ENCODE assay signal across 16 cellular contexts in the genomic region with DNA sequence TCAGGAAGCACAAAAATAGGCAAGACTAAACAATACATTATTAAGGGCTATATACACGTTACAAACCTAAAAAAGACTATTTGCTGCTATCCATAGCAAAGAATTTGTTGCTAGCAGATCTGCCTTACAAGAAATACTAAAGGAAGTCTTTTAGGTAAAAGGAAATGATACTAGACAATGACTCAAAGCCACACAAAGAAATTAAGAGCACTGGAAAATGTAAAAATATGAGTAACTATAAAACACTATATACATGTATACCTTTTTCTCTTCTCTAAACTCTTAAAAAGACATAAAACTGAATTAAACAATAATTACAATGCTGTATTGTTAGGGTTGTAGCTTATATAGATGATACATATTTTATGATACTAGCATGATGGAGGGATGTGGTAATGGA.
"Had no signal": no experiment of that assay in that cellular context is flagged by ENCODE, and none has a peak within 500 bp of the region (broad histone marks: within the 10 kb centered on the region; RNA-seq: fewer than 3 reads in every experiment).

No MANE protein-coding gene starts in this region.

- H3K27ac ChIP-seq: lower lobe of right lung, right atrium auricular region, SJSA1, testis, upper lobe of left lung had no signal

- H3K36me3 ChIP-seq: lower lobe of right lung, right atrium auricular region, SJSA1, upper lobe of left lung had no signal

- H3K27me3 Mint-ChIP-seq: progenitor cell of endocrine pancreas had no signal

- H3K27ac Mint-ChIP-seq: nephron progenitor cell, progenitor cell of endocrine pancreas had no signal

- H3K4me1 ChIP-seq: lower lobe of right lung, right atrium auricular region, SJSA1, testis, upper lobe of left lung had no signal

- H3K4me3 Mint-ChIP-seq: nephron progenitor cell had no signal

- DNase-seq: activated CD4-positive, alpha-beta T cell treated with anti-CD3 and anti-CD28 coated beads for 1 hour; activated CD8-positive, alpha-beta memory T cell treated with anti-CD3 and anti-CD28 coated beads, Interleukin-2, amount 50 U/mL, for 48 hours; activated effector memory CD4-positive, alpha-beta T cell treated with Interleukin-2 at 50 U/mL for 16 hours; left cardiac atrium; lower lobe of right lung; nephron progenitor cell; occipital lobe; small intestine; stimulated activated CD4-positive, alpha-beta T cell treated with anti-CD3 and anti-CD28 coated beads, Interleukin-4, amount 100 ng/mL, for 24 hours; stimulated activated naive CD4-positive, alpha-beta T cell treated with Interleukin-2 at 50 U/mL for 16 hours; testis; upper lobe of left lung had no signal

- H3K4me3 ChIP-seq: lower lobe of right lung, right atrium auricular region, SJSA1, testis, upper lobe of left lung had no signal

- H3K27me3 ChIP-seq: right atrium auricular region, SJSA1, testis, upper lobe of left lung had no signal

- H3K9me3 ChIP-seq: lower lobe of right lung, SJSA1, testis had no signal

- H3K4me1 Mint-ChIP-seq: nephron progenitor cell had no signal

- ATAC-seq: esophagus mucosa, left cardiac atrium, lower lobe of right lung had no signal
